ENCODE assay signal across 22 cellular contexts in genomic region chr18:35875566-35875965, GRCh38.
"Had no signal": no experiment of that assay in that cellular context is flagged by ENCODE, and none has a peak within 500 bp of the region (broad histone marks: within the 10 kb centered on the region; RNA-seq: fewer than 3 reads in every experiment).

No MANE protein-coding gene starts in this region.

- H2AFZ ChIP-seq: hepatocyte had no signal

- H3K27ac Mint-ChIP-seq: activated CD4-positive, alpha-beta memory T cell treated with anti-CD3 and anti-CD28 coated beads, Interleukin-2, amount 10 ng/mL, durations not matched to agents 7 days and 5 days; activated T-helper 17 cell treated with anti-CD3 and anti-CD28 coated beads, Interleukin-2, amount 50 U/mL, for 72 hours; brain; nephron progenitor cell had no signal

- H3K9me3 ChIP-seq: sigmoid colon, upper lobe of right lung had no signal

- H3K4me1 ChIP-seq: lower lobe of right lung, sigmoid colon, spleen, upper lobe of right lung had no signal

- H3K4me3 Mint-ChIP-seq: activated CD4-positive, alpha-beta memory T cell treated with anti-CD3 and anti-CD28 coated beads, Interleukin-2, amount 10 ng/mL, durations not matched to agents 7 days and 5 days; activated T-helper 17 cell treated with anti-CD3 and anti-CD28 coated beads, Interleukin-2, amount 50 U/mL, for 72 hours; brain; nephron progenitor cell had no signal

- H3K36me3 ChIP-seq: lower lobe of right lung, sigmoid colon, spleen, upper lobe of right lung had no signal

- H3K4me1 Mint-ChIP-seq: activated CD4-positive, alpha-beta memory T cell treated with anti-CD3 and anti-CD28 coated beads, Interleukin-2, amount 10 ng/mL, durations not matched to agents 7 days and 5 days; activated T-helper 17 cell treated with anti-CD3 and anti-CD28 coated beads, Interleukin-2, amount 50 U/mL, for 72 hours; brain had no signal

- H3K79me2 ChIP-seq: hepatocyte had no signal

- H3K9me3 Mint-ChIP-seq: activated CD4-positive, alpha-beta memory T cell treated with anti-CD3 and anti-CD28 coated beads, Interleukin-2, amount 10 ng/mL, durations not matched to agents 7 days and 5 days; activated T-helper 17 cell treated with anti-CD3 and anti-CD28 coated beads, Interleukin-2, amount 50 U/mL, for 72 hours; brain; nephron progenitor cell had no signal

- ATAC-seq: activated T-helper 17 cell treated with anti-CD3 and anti-CD28 coated beads, Interleukin-2, amount 50 U/mL, for 72 hours; lower lobe of right lung; upper lobe of right lung had no signal

- H3K4me2 ChIP-seq: hepatocyte had no signal

- H3K27me3 ChIP-seq: hepatocyte, sigmoid colon, spleen, upper lobe of right lung had no signal

- H3K27ac ChIP-seq: coronary artery, hepatocyte, lower lobe of right lung, sigmoid colon, spleen, upper lobe of right lung had no signal

- DNase-seq: activated CD4-positive, alpha-beta memory T cell treated with anti-CD3 and anti-CD28 coated beads, Interleukin-2, amount 10 ng/mL, durations not matched to agents 7 days and 5 days; activated CD4-positive, alpha-beta T cell treated with anti-CD3 and anti-CD28 coated beads for 48 hours; activated CD4-positive, CD25-positive, alpha-beta regulatory T cell; activated naive CD4-positive, alpha-beta T cell treated with Interleukin-2 at 50 U/mL for 16 hours; activated T-cell treated with anti-CD3 and anti-CD28 coated beads, Interleukin-2, amount 50 U/mL, for 1 hour; effector CD4-positive, alpha-beta T cell; lower lobe of right lung; midbrain; nephron progenitor cell; nucleus accumbens; posterior cingulate gyrus; sigmoid colon; spleen; stimulated activated naive CD4-positive, alpha-beta T cell; T-helper 1 cell; T-helper 9 cell; upper lobe of right lung had no signal

- H3K36me3 Mint-ChIP-seq: brain had no signal

- FAIRE-seq: islet of Langerhans had no signal

- H3K4me3 ChIP-seq: coronary artery, hepatocyte, lower lobe of right lung, sigmoid colon, spleen, upper lobe of right lung had no signal
